Comparison of ENCODE assay signal across 30 cellular contexts in the genomic region with DNA sequence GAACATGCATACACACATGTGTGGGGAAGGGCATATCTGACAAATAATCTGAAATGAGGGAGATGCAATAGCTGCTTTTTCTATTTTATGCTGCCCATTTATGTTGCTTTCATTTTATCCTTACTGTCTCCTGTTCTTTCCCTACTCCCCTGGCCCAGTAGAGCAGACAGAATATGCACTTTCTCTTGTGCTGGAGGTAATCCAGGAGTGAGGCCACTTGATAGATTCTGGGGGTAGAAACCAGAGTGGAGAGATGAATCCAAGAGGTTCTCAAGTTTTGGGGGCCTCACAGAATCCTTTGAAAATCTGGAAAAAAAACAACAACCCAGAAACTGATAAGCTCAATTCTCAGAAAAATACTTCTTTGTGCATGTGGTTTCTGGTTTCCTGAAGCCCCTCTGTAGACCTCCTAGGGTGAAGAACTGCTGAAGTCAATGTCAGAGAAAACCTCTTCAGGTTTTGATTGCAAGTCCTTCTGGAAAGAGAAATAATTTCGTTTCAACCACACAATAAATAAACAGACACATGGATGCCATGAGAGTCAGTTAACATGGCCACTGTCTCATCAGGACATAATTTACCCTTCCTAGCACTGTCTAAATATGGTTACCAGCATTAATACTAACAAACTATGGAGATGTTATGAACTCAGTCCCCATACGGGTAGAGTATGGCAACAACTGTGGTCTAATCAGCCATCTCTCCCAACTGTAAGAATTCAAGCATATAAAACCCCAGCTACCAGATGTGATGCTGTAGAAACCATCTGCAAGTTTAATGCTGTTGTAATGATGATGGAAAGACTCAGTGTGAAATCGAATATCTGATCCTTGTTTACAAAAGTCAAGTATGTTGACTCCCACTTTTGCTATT.
"Had no signal": no experiment of that assay in that cellular context is flagged by ENCODE, and none has a peak within 500 bp of the region (broad histone marks: within the 10 kb centered on the region; RNA-seq: fewer than 3 reads in every experiment).

No MANE protein-coding gene starts in this region.

- ATAC-seq: activated CD8-positive, alpha-beta memory T cell treated with anti-CD3 and anti-CD28 coated beads, Interleukin-2, amount 10 ng/mL, durations not matched to agents 7 days and 5 days; activated naive CD8-positive, alpha-beta T cell treated with anti-CD3 and anti-CD28 coated beads, Interleukin-2, amount 50 U/mL, for 24 hours had no signal

- DNase-seq: activated CD4-positive, alpha-beta memory T cell treated with anti-CD3 and anti-CD28 coated beads, Interleukin-2, amount 10 ng/mL, durations not matched to agents 7 days and 5 days; activated CD4-positive, alpha-beta T cell treated with anti-CD3 and anti-CD28 coated beads for 1 hour; activated CD4-positive, alpha-beta T cell treated with anti-CD3 and anti-CD28 coated beads for 48 hours; activated CD4-positive, CD25-positive, alpha-beta regulatory T cell; activated CD8-positive, alpha-beta memory T cell treated with anti-CD3 and anti-CD28 coated beads for 24 hours; activated CD8-positive, alpha-beta memory T cell treated with anti-CD3 and anti-CD28 coated beads, Interleukin-2, amount 10 ng/mL, durations not matched to agents 7 days and 5 days; activated CD8-positive, alpha-beta memory T cell treated with anti-CD3 and anti-CD28 coated beads, Interleukin-2, amount 50 U/mL, for 48 hours; activated effector memory CD4-positive, alpha-beta T cell treated with Interleukin-2 at 50 U/mL for 16 hours; activated naive CD4-positive, alpha-beta T cell treated with anti-CD3 and anti-CD28 coated beads, Interleukin-2, amount 10 ng/mL, durations not matched to agents 7 days and 5 days; activated naive CD8-positive, alpha-beta T cell treated with anti-CD3 and anti-CD28 coated beads, Interleukin-2, amount 50 U/mL, for 24 hours; activated T-cell treated with anti-CD3 and anti-CD28 coated beads, Interleukin-2, amount 50 U/mL, for 48 hours; anterior cingulate cortex; caudate nucleus; KBM-7; NCI-H1092 treated with DMSO at 0.1 percent for 48 hours; NCI-H1417; NCI-H146; NCI-H187; NCI-H2029 treated with DMSO at 0.1 percent for 48 hours; NCI-H2107; NCI-H226; NCI-H446 treated with DMSO at 0.1 percent for 48 hours; NCI-H526; NCI-H748 treated with DMSO at 0.1 percent for 48 hours; OCI-M1; Right ventricle myocardium superior; SW 1271; T-helper 1 cell; T1000; WERI-Rb-1 had no signal

- H3K36me3 ChIP-seq: WERI-Rb-1 had no signal

- H3K27ac ChIP-seq: WERI-Rb-1 had no signal
